Comparison of ENCODE assay signal across 21 cellular contexts in genomic region chr2:230701308-230701707, GRCh38. TPM values are rescaled to one million over a fixed set of nuclear protein-coding genes. Genes with fewer than 3 reads are reported as not detected.
DNase-seq lines count a peak whose midpoint lies in the region; ATAC-seq, FAIRE-seq and TF ChIP-seq lines count a peak whose summit lies in the region.
"Had no signal": no experiment of that assay in that cellular context is flagged by ENCODE, and none has a peak within 500 bp of the region (broad histone marks: within the 10 kb centered on the region; RNA-seq: fewer than 3 reads in every experiment).

No MANE protein-coding gene starts in this region.

- peaks cover 11% of the 10 kb centered on the region for H3K9me3 Mint-ChIP-seq in dendritic cell treated with granulocyte-macrophage colony-stimulating factor and Interleukin-4, amounts not matched to agents 40 ng/mL and 50 ng/mL, for 4 days
- peaks cover 31% of the 10 kb centered on the region for H3K9me3 Mint-ChIP-seq in nephron progenitor cell

- H3K9me3 ChIP-seq in A549 (no peaks in the 10 kb centered on the region), pancreas (no peaks in the 10 kb centered on the region)

- FAIRE-seq in A549 (lab: Jason Lieb, UNC): no peak
- FAIRE-seq in pancreas (lab: Jason Lieb, UNC): no peak
- FAIRE-seq: A204.1, GM12878 had no signal

- ATAC-seq in A549: no peak
- no peak for ATAC-seq in pancreas
- ATAC-seq: GM12878, HCT116 had no signal

- DNase-seq in A549 (ENCODE audit: low read depth in 1 of 2, low spot score in 1 of 2): no peak
- DNase-seq in AG10803 (ENCODE audit: low read depth): peak; percentile 40
- DNase-seq in nephron progenitor cell: no peak
- DNase-seq in effector CD8-positive, alpha-beta T cell (lab: John Stamatoyannopoulos, UW): no peak
- no peak for DNase-seq in NCI-H2171 treated with DMSO at 0.1 percent for 48 hours (lab: John Stamatoyannopoulos, UW)
- no peak for DNase-seq in pancreas
- DNase-seq: Calu3; CD4-positive, alpha-beta memory T cell; DMS 273 treated with DMSO at 0.1 percent for 48 hours; DMS53; DND-41; EL; GOT3; H7; HFFc6 had no signal

- no peak overlapping the region for H3K4me3 Mint-ChIP-seq in dendritic cell treated with granulocyte-macrophage colony-stimulating factor and Interleukin-4, amounts not matched to agents 40 ng/mL and 50 ng/mL, for 4 days
- no peak overlapping the region for H3K4me3 Mint-ChIP-seq in nephron progenitor cell
- H3K4me3 Mint-ChIP-seq: CD4-positive, alpha-beta memory T cell; HFFc6 had no signal

- POLR2A ChIA-PET in A549 (lab: Yijun Ruan, JAX): no interaction called here

- no peaks in the 10 kb centered on the region for H3K27me3 Mint-ChIP-seq in dendritic cell treated with granulocyte-macrophage colony-stimulating factor and Interleukin-4, amounts not matched to agents 40 ng/mL and 50 ng/mL, for 4 days
- H3K27me3 Mint-ChIP-seq in nephron progenitor cell (ENCODE audit: low read depth, poor library complexity): no peaks in the 10 kb centered on the region
- H3K27me3 Mint-ChIP-seq: CD4-positive, alpha-beta memory T cell; IgD-negative memory B cell had no signal

- H3K4me1 ChIP-seq in A549: peaks cover 5% of the 10 kb centered on the region; the same call in 2 of the 3 replicates
- H3K4me1 ChIP-seq in pancreas: no peaks in the 10 kb centered on the region
- H3K4me1 ChIP-seq: BLaER1 had no signal

- peaks cover 19% of the 10 kb centered on the region for H3K4me1 Mint-ChIP-seq in dendritic cell treated with granulocyte-macrophage colony-stimulating factor and Interleukin-4, amounts not matched to agents 40 ng/mL and 50 ng/mL, for 4 days (ENCODE audit: low read depth)
- no peaks in the 10 kb centered on the region for H3K4me1 Mint-ChIP-seq in nephron progenitor cell
- H3K4me1 Mint-ChIP-seq: IgD-negative memory B cell had no signal

- no peaks in the 10 kb centered on the region for H3K36me3 ChIP-seq in pancreas
- H3K36me3 ChIP-seq: BLaER1 had no signal

- H3K4me3 ChIP-seq in A549 (no peak overlapping the region), AG10803 (ENCODE audit: low read length) (no peak overlapping the region), pancreas (no peak overlapping the region)
- H3K4me3 ChIP-seq: BLaER1, GM12878 had no signal

- peaks cover 7% of the 10 kb centered on the region for H3K36me3 Mint-ChIP-seq in dendritic cell treated with granulocyte-macrophage colony-stimulating factor and Interleukin-4, amounts not matched to agents 40 ng/mL and 50 ng/mL, for 4 days (ENCODE audit: low read depth)
- H3K36me3 Mint-ChIP-seq in nephron progenitor cell (ENCODE audit: low read depth): peaks cover 6% of the 10 kb centered on the region

- H3K4me2 ChIP-seq in A549: no peak overlapping the region
- H3K4me2 ChIP-seq: BLaER1 had no signal

- TF ChIP-seq POLR2A in A549 (IDR thresholded peaks at IDR 0.05; ENCODE audit: low read length): no peak

- WGBS in A549 (ENCODE audit: missing lambda C conversion rate): 83% methylated on average over 3 of the region's 3 CpGs
- 80 to 83% methylated on average over 3 of the region's 3 CpGs for WGBS in pancreas, 2 donors

- CTCF ChIA-PET in A549 (lab: Yijun Ruan, JAX): interaction anchor here (0.8 to 1.1 kb wide), 2 partner anchors 44 to 98 kb away, joined by 3 read pairs; no protein-coding TSS in a partner anchor

- TF ChIP-seq RAD21 in A549 (conservative IDR thresholded peaks at IDR 0.05 in 1 of 2, IDR thresholded peaks at IDR 0.05 in 1 of 2): no peak

- intact Hi-C loops in dendritic cell treated with granulocyte-macrophage colony-stimulating factor and Interleukin-4, amounts not matched to agents 40 ng/mL and 50 ng/mL, for 4 days (cut with micrococcal nuclease): no loop called here
- intact Hi-C loops in pancreas (cut with DNase I): loop anchor here in 1 of 3 donors (10.0 kb wide), 1 partner anchor 93 kb away; no protein-coding TSS in a partner anchor

- H3K27ac ChIP-seq in A549 (no peak overlapping the region), pancreas (no peak overlapping the region)
- H3K27ac ChIP-seq: BLaER1 had no signal

- no peaks in the 10 kb centered on the region for H3K27me3 ChIP-seq in pancreas
- H3K27me3 ChIP-seq: BLaER1 had no signal

- peak overlapping the region; percentile 71 for H3K27ac Mint-ChIP-seq in dendritic cell treated with granulocyte-macrophage colony-stimulating factor and Interleukin-4, amounts not matched to agents 40 ng/mL and 50 ng/mL, for 4 days
- H3K27ac Mint-ChIP-seq in nephron progenitor cell: peak overlapping the region; percentile 48
- H3K27ac Mint-ChIP-seq: CD4-positive, alpha-beta memory T cell; HFFc6 had no signal

- TF ChIP-seq CTCF in A549 (IDR thresholded peaks at IDR 0.05): no peak
- TF ChIP-seq CTCF in AG10803 (conservative IDR thresholded peaks at IDR 0.05; ENCODE audit: low read length): no peak
- TF ChIP-seq CTCF in nephron progenitor cell (IDR thresholded peaks at IDR 0.05): no peak
- no peak for TF ChIP-seq CTCF in pancreas (IDR thresholded peaks at IDR 0.05)

- no peak for TF ChIP-seq EP300 in A549 (IDR thresholded peaks at IDR 0.05)

TF ChIP-seq in A549, 52 proteins besides CTCF, POLR2A, EP300 and RAD21:
- TF ChIP-seq JUN (IDR thresholded peaks at IDR 0.05) (no peak), MAFK (IDR thresholded peaks at IDR 0.05; ENCODE audit: partially characterized antibody) (peak; percentile 41)
TF ChIP-seq in A549: peak in this region for 1.

RNA-seq across cellular contexts. Expression of gene CAB39, which starts 11.3 kb away (rescaled TPM):
- 50.7 and 54.2 TPM in 2 replicates for polyA plus RNA-seq in A549 (2011; rRNA removed)
- 12.6 and 12.8 TPM in 2 replicates for polyA plus RNA-seq in A549 (2012; cell fraction: cytosol; rRNA removed)
- 8.1 and 12.8 TPM in 2 replicates for polyA plus RNA-seq in A549 (2012; cell fraction: nucleus; rRNA removed)
- polyA plus RNA-seq in A549 (2017; fragmentation: RNase III; extraction: RNeasy Plus Mini Kit Qiagen cat#74134 plus additional on column Dnase treatment): 28.4 to 30.2 TPM (median 30.1 TPM) in 3 replicates
- 38.6 and 42.2 TPM in 2 replicates for polyA minus RNA-seq in A549 (2011; rRNA and poly(A)+ RNA removed)
- total RNA-seq in pancreas: 10 to 100 TPM; 15.9 to 41.6 (median 22.0) TPM
- 10 to 100 TPM in 1 of 2 donors, 1 to 10 TPM in 1; 9.9 to 15.3 TPM for polyA plus RNA-seq in pancreas
